Comparison of ENCODE assay signal across 8 cellular contexts in the genomic region with DNA sequence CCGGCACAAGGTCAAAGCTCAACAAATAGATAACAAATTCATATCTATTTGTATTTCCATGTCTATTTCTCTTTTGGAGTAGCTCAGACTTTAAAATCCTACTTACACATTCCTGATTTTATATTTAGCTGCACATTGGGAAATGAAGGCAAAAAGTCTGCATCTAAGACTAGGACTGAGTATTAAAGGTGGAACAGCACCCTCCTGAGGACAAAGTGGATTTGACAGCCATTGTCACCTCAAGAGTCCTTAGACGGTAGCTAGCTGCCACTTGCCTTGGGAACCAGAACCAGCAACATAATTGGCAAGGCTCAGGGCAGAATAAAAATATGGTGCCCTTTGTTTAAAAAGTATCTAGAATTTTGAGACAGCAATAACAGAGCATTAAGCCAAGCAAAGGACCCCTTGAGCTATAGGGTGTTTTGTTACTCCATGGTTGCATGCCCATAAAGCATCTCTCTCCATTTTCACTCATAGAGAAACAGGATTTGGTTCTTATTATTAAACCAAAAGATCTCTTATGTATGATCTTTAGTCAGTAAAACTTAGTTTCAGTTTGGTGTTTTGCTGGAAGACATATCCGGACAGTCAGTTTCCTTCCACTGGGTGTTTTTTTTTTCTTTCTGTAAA. TPM values are rescaled to one million over a fixed set of nuclear protein-coding genes. Genes with fewer than 3 reads are reported as not detected.
DNase-seq lines count a peak whose midpoint lies in the region; ATAC-seq, FAIRE-seq and TF ChIP-seq lines count a peak whose summit lies in the region.

No MANE protein-coding gene starts in this region.

- 2% methylated on average over 3 of the region's 3 CpGs for WGBS in K562 (ENCODE audit: insufficient coverage, low coverage, missing lambda C conversion rate)

- peak; percentile 97 for ATAC-seq in GM21526 (IDR thresholded peaks at IDR 0.05; ENCODE audit: low FRiP score, unreplicated experiment)
- ATAC-seq in K562 = peak; percentile 91

- intact Hi-C loops in K562 (cut with micrococcal nuclease) = loop anchor here (1.0 to 10.0 kb wide), 4 partner anchors 47 to 547 kb away; no protein-coding TSS in a partner anchor

- in situ Hi-C loops in G401 (cut with HindIII; ENCODE audit: low sequenced_read_pairs) (no loop called here), K562 (cut with MboI) (no loop called here)

- peak; percentile 40 to 66 for TF ChIP-seq RAD21 in K562 (CRISPR knock-in tag; conservative IDR thresholded peaks at IDR 0.05 in 1 of 2, IDR thresholded peaks at IDR 0.05 in 1 of 2)

- no peaks in the 10 kb centered on the region for H4K20me1 ChIP-seq in OCI-LY3 (ENCODE audit: insufficient read depth, low read length)
- no peaks in the 10 kb centered on the region for H4K20me1 ChIP-seq in K562 (replicated peaks; ENCODE audit: control insufficient read depth, insufficient read depth, low read length)

- CTCF ChIA-PET in K562 (lab: Yijun Ruan, JAX; ENCODE audit: low intra/inter-chr PET ratio) = interaction anchor here (0.7 to 0.8 kb wide), 2 partner anchors 250 to 261 kb away, joined by 3 read pairs; no protein-coding TSS in a partner anchor

- peak; percentile 23 for DNase-seq in G401 (ENCODE audit: low spot score)
- peak; percentile 6 for DNase-seq in HTR-8/SVneo (ENCODE audit: insufficient read length, low spot score)
- peak; percentile 33 to 59 (median 34) for DNase-seq in K562 (ENCODE audit: extremely low read depth in 1 of 4, low spot score in 3 of 4)
- DNase-seq in iPS-NIHi11 (ENCODE audit: low spot score) = peak; percentile 46
- DNase-seq in stimulated activated CD4-positive, alpha-beta T cell treated with anti-CD3 and anti-CD28 coated beads, Interleukin-4, amount 100 ng/mL, for 48 hours (ENCODE audit: low read depth in 2 of 2) = peak; percentile 16 to 28
- no peak for DNase-seq in activated CD8-positive, alpha-beta memory T cell treated with anti-CD3 and anti-CD28 coated beads for 24 hours

- H3K4me3 ChIP-seq in OCI-LY3 (ENCODE audit: low read length) = no peak overlapping the region
- H3K4me3 ChIP-seq in K562 = no peak overlapping the region

- peaks cover 8% of the 10 kb centered on the region; the same call in 1 of the 2 replicates for H3K27me3 ChIP-seq in OCI-LY3 (ENCODE audit: low read depth, low read length)
- peaks cover 0 to 4% of the 10 kb centered on the region in 2 experiments; a peak in 1 of 5 replicates for H3K27me3 ChIP-seq in K562 (ENCODE audit: control insufficient read depth in 2 of 2, insufficient read depth in 2 of 2, low read length in 2 of 2)

- H3K4me2 ChIP-seq in OCI-LY3 (ENCODE audit: low read length) (no peak overlapping the region), K562 (ENCODE audit: insufficient read depth, low read length) (no peak overlapping the region)

- no peaks in the 10 kb centered on the region for H3K79me2 ChIP-seq in OCI-LY3 (ENCODE audit: low read length)
- no peaks in the 10 kb centered on the region for H3K79me2 ChIP-seq in K562 (ENCODE audit: control insufficient read depth, insufficient read depth, low read length)

- TF ChIP-seq POLR2A in K562 (conservative IDR thresholded peaks at IDR 0.05) = no peak

- no TSS peak for BruUV-seq in K562 (replicated peaks; lab: Mats Ljungman, UMichigan)

- H3K4me1 ChIP-seq in OCI-LY3 (ENCODE audit: low read length) = no peaks in the 10 kb centered on the region
- H3K4me1 ChIP-seq in K562 (replicated peaks in 1 of 2; ENCODE audit: control insufficient read depth in 2 of 2, insufficient read depth in 2 of 2, low read length in 2 of 2) = no peaks in the 10 kb centered on the region

- H3K9ac ChIP-seq in OCI-LY3 (ENCODE audit: low read length) = no peak overlapping the region
- H3K9ac ChIP-seq in K562 (ENCODE audit: insufficient read depth in 1 of 2, low read depth in 2 of 2, low read length in 2 of 2) = no peak overlapping the region

- no peaks in the 10 kb centered on the region for H3K9me3 ChIP-seq in OCI-LY3 (ENCODE audit: insufficient read depth, low read length)
- H3K9me3 ChIP-seq in K562 (replicated peaks; ENCODE audit: control insufficient read depth, insufficient read depth, low read depth, low read length) = no peaks in the 10 kb centered on the region

- H3K27ac ChIP-seq in OCI-LY3 (ENCODE audit: low read length) = no peak overlapping the region
- no peak overlapping the region for H3K27ac ChIP-seq in K562 (ENCODE audit: extremely low read depth, low read depth, low read length)

- no peaks in the 10 kb centered on the region for H3K36me3 ChIP-seq in OCI-LY3 (replicated peaks; ENCODE audit: low read depth, low read length)
- H3K36me3 ChIP-seq in K562 (ENCODE audit: control insufficient read depth, insufficient read depth, low read length) = no peaks in the 10 kb centered on the region

- no peak overlapping the region for H2AFZ ChIP-seq in OCI-LY3 (ENCODE audit: low read depth, low read length)
- H2AFZ ChIP-seq in K562 (ENCODE audit: low read depth, low read length) = no peak overlapping the region

- FAIRE-seq in HTR-8/SVneo (lab: Jason Lieb, UNC) (no peak), K562 (lab: Jason Lieb, UNC) (peak; percentile 84)

- POLR2A ChIA-PET in K562 (lab: Yijun Ruan, JAX) = no interaction called here

- no peaks in the 10 kb centered on the region for H3K9me1 ChIP-seq in K562 (ENCODE audit: control insufficient read depth, insufficient read depth, low read length)

- TF ChIP-seq CTCF in OCI-LY3 (IDR thresholded peaks at IDR 0.05; ENCODE audit: low read depth, low read length) = peak; percentile 69
- TF ChIP-seq CTCF in K562 (IDR thresholded peaks at IDR 0.05 in 2 of 3, conservative IDR thresholded peaks at IDR 0.05 in 1 of 3; ENCODE audit: insufficient read depth in 2 of 3, low read depth in 1 of 3, low read length in 3 of 3) = peak; percentile 53 to 74 (median 68)

- no peak for TF ChIP-seq EP300 in K562 (IDR thresholded peaks at IDR 0.05; ENCODE audit: low read length)

TF ChIP-seq in K562, 482 proteins besides CTCF, POLR2A, EP300 and RAD21 (continues in another document):
- TF ChIP-seq TCF7L2 (IDR thresholded peaks at IDR 0.05; ENCODE audit: low read depth, low read length) (no peak), PHF8 (IDR thresholded peaks at IDR 0.05; ENCODE audit: borderline replicate concordance, low read length) (no peak)
- TF ChIP-seq, protein P1, sequence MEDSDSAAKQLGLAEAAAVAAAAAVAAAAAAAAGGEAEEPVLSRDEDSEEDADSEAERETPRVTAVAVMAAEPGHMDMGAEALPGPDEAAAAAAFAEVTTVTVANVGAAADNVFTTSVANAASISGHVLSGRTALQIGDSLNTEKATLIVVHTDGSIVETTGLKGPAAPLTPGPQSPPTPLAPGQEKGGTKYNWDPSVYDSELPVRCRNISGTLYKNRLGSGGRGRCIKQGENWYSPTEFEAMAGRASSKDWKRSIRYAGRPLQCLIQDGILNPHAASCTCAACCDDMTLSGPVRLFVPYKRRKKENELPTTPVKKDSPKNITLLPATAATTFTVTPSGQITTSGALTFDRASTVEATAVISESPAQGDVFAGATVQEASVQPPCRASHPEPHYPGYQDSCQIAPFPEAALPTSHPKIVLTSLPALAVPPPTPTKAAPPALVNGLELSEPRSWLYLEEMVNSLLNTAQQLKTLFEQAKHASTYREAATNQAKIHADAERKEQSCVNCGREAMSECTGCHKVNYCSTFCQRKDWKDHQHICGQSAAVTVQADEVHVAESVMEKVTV (CRISPR knock-in tag; IDR thresholded peaks at IDR 0.05) = 0 out of 2 replicates have a peak, but pooled peaks have one; percentile 24
- TF ChIP-seq, protein P2, sequence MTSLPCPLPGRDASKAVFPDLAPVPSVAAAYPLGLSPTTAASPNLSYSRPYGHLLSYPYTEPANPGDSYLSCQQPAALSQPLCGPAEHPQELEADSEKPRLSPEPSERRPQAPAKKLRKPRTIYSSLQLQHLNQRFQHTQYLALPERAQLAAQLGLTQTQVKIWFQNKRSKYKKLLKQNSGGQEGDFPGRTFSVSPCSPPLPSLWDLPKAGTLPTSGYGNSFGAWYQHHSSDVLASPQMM (CRISPR knock-in tag; IDR thresholded peaks at IDR 0.05) = no peak

RNA-seq across cellular contexts. Expression of a gene that starts 30.0 kb away (rescaled TPM):
- not detected in 2 replicates for total RNA-seq in G401 (2014; rRNA removed; shearing (Covaris generic))
- total RNA-seq in K562 (2011; cell fraction: chromatin; rRNA removed; ENCODE audit: low replicate concordance) = not detected in 2 replicates
- total RNA-seq in K562 (2011; cell fraction: nucleolus; rRNA removed) = not detected in 2 replicates
- total RNA-seq in K562 (2011; cell fraction: nucleoplasm; rRNA removed) = 0.38 and 1.0 TPM in 2 replicates
- not detected in 2 replicates for total RNA-seq in K562 (2014; rRNA removed)
- not detected in 2 replicates for total RNA-seq in K562 (2014; rRNA removed; fragmentation: Illumina TruSeq; extraction: Trizol)
- total RNA-seq in K562 (2015; rRNA removed; fragmentation: Illumina TruSeq; extraction: Trizol) = not detected in 2 replicates
- total RNA-seq in K562 (2021) = 0.07 and 0.22 TPM in 2 replicates
- polyA plus RNA-seq in K562 (2011; rRNA removed) = 0.35 TPM in 1 of 2 replicates, not detected in the other
- polyA plus RNA-seq in K562 (2011; cell fraction: cytosol; rRNA removed) = 0.12 TPM in 1 of 2 replicates, not detected in the other
- 0.15 TPM in 1 of 2 replicates, not detected in the other for polyA plus RNA-seq in K562 (2011; cell fraction: nucleus; rRNA removed)
- not detected in 2 replicates for polyA plus RNA-seq in K562 (2012)
- polyA plus RNA-seq in K562 (2014; fragmentation: Illumina TruSeq; extraction: Trizol) = not detected in 2 replicates
- polyA plus RNA-seq in K562 (2014; fragmentation: Nextera tagmentation; extraction: Ambion mirVana) = not detected
- not detected in 2 replicates for polyA plus RNA-seq in K562 (2014; rRNA removed)
- polyA minus RNA-seq in K562 (2011; rRNA and poly(A)+ RNA removed) = not detected in 2 replicates
- not detected in 2 replicates for polyA minus RNA-seq in K562 (2011; cell fraction: cytosol; rRNA and poly(A)+ RNA removed)
- polyA minus RNA-seq in K562 (2011; cell fraction: nucleus; rRNA and poly(A)+ RNA removed) = not detected in 2 replicates
